Comparison of ENCODE assay signal across 8 cellular contexts in genomic region chr14:34713681-34714319, GRCh38. TPM values are rescaled to one million over a fixed set of nuclear protein-coding genes. Genes with fewer than 3 reads are reported as not detected.
A peak's percentile ranks its signal among the peaks of the same experiment; 100 is the strongest.
DNase-seq lines count a peak whose midpoint lies in the region; ATAC-seq, FAIRE-seq and TF ChIP-seq lines count a peak whose summit lies in the region.

No MANE protein-coding gene starts in this region.

- no peak for TF ChIP-seq CTCF in brain (conservative IDR thresholded peaks at IDR 0.05)

- FAIRE-seq in RCC 7860 (lab: Jason Lieb, UNC): no peak

- H3K4me1 ChIP-seq in skeletal muscle tissue (ENCODE audit: control insufficient read depth in 3 of 3, insufficient read depth in 3 of 3, low read length in 3 of 3): peaks cover 10 to 20% (median 18%) of the 10 kb centered on the region in 3 donors

- peak overlapping the region; percentile 83 to 93 (median 87) for H3K4me3 Mint-ChIP-seq in brain

- H3K9ac ChIP-seq in skeletal muscle tissue (ENCODE audit: low read depth in 1 of 3, low read length in 3 of 3): peak overlapping the region; percentile 87 to 93 (median 92)

- H3K27me3 ChIP-seq in skeletal muscle tissue (ENCODE audit: control insufficient read depth in 3 of 3, insufficient read depth in 3 of 3, low read length in 3 of 3): no peaks in the 10 kb centered on the region

- H3K4me3 ChIP-seq in skeletal muscle tissue (ENCODE audit: low read length in 3 of 3): peak overlapping the region; percentile 76 to 84 (median 81)

- H3K36me3 ChIP-seq in skeletal muscle tissue (ENCODE audit: control insufficient read depth in 3 of 3, insufficient read depth in 3 of 3, low read length in 3 of 3): peaks cover 4 to 11% (median 10%) of the 10 kb centered on the region in 3 donors

- DNase-seq in NCI-H2107 treated with DMSO at 0.1 percent for 48 hours (lab: John Stamatoyannopoulos, UW; ENCODE audit: unreplicated experiment): peak; percentile 39
- no peak for DNase-seq in NCI-H2107 (lab: John Stamatoyannopoulos, UW)
- peak; percentile 32 for DNase-seq in RCC 7860 (ENCODE audit: low spot score)
- peak; percentile 11 for DNase-seq in iPS-NIHi11 (ENCODE audit: low spot score)

- peaks cover 66% of the 10 kb centered on the region for H3K4me1 Mint-ChIP-seq in brain

- peak overlapping the region; percentile 88 to 99 (median 96) for H3K27ac Mint-ChIP-seq in brain

- H3K9me3 ChIP-seq in skeletal muscle tissue (ENCODE audit: control insufficient read depth in 3 of 3, low read length in 3 of 3): no peaks in the 10 kb centered on the region

- no peaks in the 10 kb centered on the region for H3K27me3 Mint-ChIP-seq in brain

- peak; percentile 16 for ATAC-seq in HG02852 (IDR thresholded peaks at IDR 0.05; ENCODE audit: unreplicated experiment)
- ATAC-seq in GM19324 (IDR thresholded peaks at IDR 0.05; ENCODE audit: low FRiP score, unreplicated experiment): no peak

- H3K9me3 Mint-ChIP-seq in brain: no peaks in the 10 kb centered on the region

- peaks cover 12% of the 10 kb centered on the region for H3K36me3 Mint-ChIP-seq in brain

- peak overlapping the region; percentile 86 for H3K27ac ChIP-seq in skeletal muscle tissue (ENCODE audit: low read depth, low read length)

RNA-seq across cellular contexts. Expression of gene CFL2, which starts 0.6 kb away (rescaled TPM):
- polyA plus RNA-seq in brain (ENCODE audit: insufficient read depth, low read depth, low replicate concordance): 79.6 TPM
- total RNA-seq in skeletal muscle tissue: 241 TPM
